1 cellular context compared by ENCODE assay signal in genomic region chr14:103871596-103872480, GRCh38.
TF ChIP-seq lines count a peak whose summit lies in the region.

No MANE protein-coding gene starts in this region.

TF ChIP-seq in HepG2, 621 proteins besides CTCF, POLR2A, EP300 and RAD21:
- no peak for TF ChIP-seq ZMAT3 (CRISPR knock-in tag; conservative IDR thresholded peaks at IDR 0.05)
- TF ChIP-seq RBFOX2 (IDR thresholded peaks at IDR 0.05; ENCODE audit: low read depth, low read length): peak; percentile 56
- TF ChIP-seq NONO (IDR thresholded peaks at IDR 0.05): no peak
- TF ChIP-seq NONO (CRISPR knock-in tag; conservative IDR thresholded peaks at IDR 0.05): peak; percentile 41; the same call in 1 of the 2 replicates
- TF ChIP-seq HNRNPL (IDR thresholded peaks at IDR 0.05; ENCODE audit: low read depth, low read length): 0 out of 2 replicates have a peak, but pooled peaks have one; percentile 33
- TF ChIP-seq POLR2G (IDR thresholded peaks at IDR 0.05; ENCODE audit: low read depth, low read length): peak; percentile 10; the same call in 1 of the 2 replicates
- peak; percentile 30 for TF ChIP-seq HNRNPK (IDR thresholded peaks at IDR 0.05; ENCODE audit: low read depth, low read length, poor library complexity, severe bottlenecking)
- peak; percentile 40; the same call in 1 of the 2 replicates for TF ChIP-seq ZNF687 (CRISPR knock-in tag; IDR thresholded peaks at IDR 0.05)
- 0 out of 2 replicates have a peak, but pooled peaks have one; percentile 44 for TF ChIP-seq AKAP8 (CRISPR knock-in tag; IDR thresholded peaks at IDR 0.05)
- TF ChIP-seq AGO2 (optimal IDR thresholded peaks at IDR 0.05; ENCODE audit: low read depth, low read length): peak; percentile 92
- TF ChIP-seq MED8 (CRISPR knock-in tag; IDR thresholded peaks at IDR 0.05; ENCODE audit: insufficient replicate concordance): no peak
- TF ChIP-seq GABPB1 (CRISPR knock-in tag; IDR thresholded peaks at IDR 0.05): peak; percentile 13; the same call in 1 of the 2 replicates
- no peak for TF ChIP-seq JARID2 (CRISPR knock-in tag; IDR thresholded peaks at IDR 0.05; ENCODE audit: insufficient replicate concordance)
- peak; percentile 81 for TF ChIP-seq ZBTB33 (CRISPR knock-in tag; IDR thresholded peaks at IDR 0.05)
